In the genomic region with DNA sequence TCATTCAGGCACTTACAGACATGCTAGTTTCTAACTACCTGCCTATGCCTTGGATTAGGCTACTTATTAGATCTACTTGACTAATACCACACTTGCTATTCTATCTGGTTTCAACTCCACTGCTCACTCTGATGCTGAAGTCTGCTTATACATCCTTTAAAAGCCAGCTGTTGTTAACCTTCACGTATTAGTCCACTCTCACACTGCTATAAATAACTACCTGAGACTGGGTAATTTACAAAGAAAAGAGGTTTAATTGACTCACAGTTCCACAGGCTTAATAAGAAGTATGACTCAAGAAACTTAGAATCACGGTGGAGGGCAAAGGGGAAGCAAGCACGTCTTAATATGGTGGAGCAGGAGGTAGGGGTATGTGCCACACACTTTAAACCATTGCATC, we compare ENCODE assay signal across 16 cellular contexts.
DNase-seq lines count a peak whose midpoint lies in the region; ATAC-seq and TF ChIP-seq lines count a peak whose summit lies in the region.
"Had no signal": no experiment of that assay in that cellular context is flagged by ENCODE, and none has a peak within 500 bp of the region (broad histone marks: within the 10 kb centered on the region; RNA-seq: fewer than 3 reads in every experiment).

No MANE protein-coding gene starts in this region.

- H3K9me3 Mint-ChIP-seq in activated T-cell treated with anti-CD3 and anti-CD28 coated beads, Interleukin-2, amount 50 U/mL, for 24 hours = peaks cover 17% of the 10 kb centered on the region

- no peak overlapping the region for H3K27ac ChIP-seq in coronary artery

- H3K27ac Mint-ChIP-seq in activated T-cell treated with anti-CD3 and anti-CD28 coated beads, Interleukin-2, amount 50 U/mL, for 24 hours = peak overlapping the region; percentile 88

- no peaks in the 10 kb centered on the region for H3K27me3 Mint-ChIP-seq in activated T-cell treated with anti-CD3 and anti-CD28 coated beads, Interleukin-2, amount 50 U/mL, for 24 hours
- H3K27me3 Mint-ChIP-seq: central memory CD8-positive, alpha-beta T cell had no signal

- H3K4me1 Mint-ChIP-seq in activated T-cell treated with anti-CD3 and anti-CD28 coated beads, Interleukin-2, amount 50 U/mL, for 24 hours (ENCODE audit: low read depth) = peaks cover 56% of the 10 kb centered on the region

- H3K36me3 Mint-ChIP-seq in activated T-cell treated with anti-CD3 and anti-CD28 coated beads, Interleukin-2, amount 50 U/mL, for 24 hours (ENCODE audit: low read depth) = peaks cover 36% of the 10 kb centered on the region

- TF ChIP-seq CTCF in retinal pigment epithelial cell (conservative IDR thresholded peaks at IDR 0.05; ENCODE audit: low read depth, low read length) (no peak), coronary artery (IDR thresholded peaks at IDR 0.05) (no peak)

- H3K4me3 ChIP-seq in retinal pigment epithelial cell (ENCODE audit: low read length) = no peak overlapping the region
- H3K4me3 ChIP-seq in coronary artery = no peak overlapping the region
- H3K4me3 ChIP-seq: smooth muscle cell had no signal

- H3K4me3 Mint-ChIP-seq in activated T-cell treated with anti-CD3 and anti-CD28 coated beads, Interleukin-2, amount 50 U/mL, for 24 hours = peak overlapping the region; percentile 24
- H3K4me3 Mint-ChIP-seq: central memory CD8-positive, alpha-beta T cell; neural crest cell had no signal

- peak; percentile 87 for ATAC-seq in GM19463 (IDR thresholded peaks at IDR 0.05; ENCODE audit: unreplicated experiment)
- ATAC-seq in HG03060 (IDR thresholded peaks at IDR 0.05; ENCODE audit: low read depth, unreplicated experiment) = peak; percentile 45
- ATAC-seq in GM21367 (IDR thresholded peaks at IDR 0.05; ENCODE audit: unreplicated experiment) = no peak
- ATAC-seq: left ventricle myocardium superior had no signal

- no peak for DNase-seq in activated T-cell treated with anti-CD3 and anti-CD28 coated beads, Interleukin-2, amount 50 U/mL, for 24 hours
- DNase-seq in activated T-cell treated with anti-CD3 and anti-CD28 coated beads, Interleukin-2, amount 50 U/mL, for 1 hour = no peak
- DNase-seq in retinal pigment epithelial cell (ENCODE audit: low read depth) (peak; percentile 29), coronary artery (ENCODE audit: low spot score) (no peak), SIG-M5 (lab: John Stamatoyannopoulos, UW) (no peak)
- DNase-seq: activated gamma-delta T cell treated with Interleukin-2 at 50 U/mL for 16 hours, erythroblast, KBM-7, left ventricle myocardium superior, NCI-H2029 had no signal
